In the genomic region with DNA sequence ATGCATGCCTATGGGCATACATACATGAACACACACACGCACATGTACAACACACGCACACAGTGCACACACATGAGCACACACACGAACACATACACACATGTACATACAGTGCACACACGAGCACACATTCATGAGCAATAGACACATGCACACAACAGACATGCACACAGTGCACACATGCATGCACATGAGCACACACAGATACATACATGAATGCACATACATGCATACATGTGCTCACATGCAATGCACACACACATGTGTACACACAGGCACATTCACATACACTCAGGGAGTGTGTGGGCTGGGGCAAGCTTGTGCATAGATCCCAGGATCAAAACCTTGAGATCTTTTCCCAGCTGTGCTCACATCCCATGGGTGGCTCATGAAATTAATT, we compare ENCODE assay signal across 2 cellular contexts.
TF ChIP-seq lines count a peak whose summit lies in the region.

No MANE protein-coding gene starts in this region.

TF ChIP-seq in IMR-90, 13 proteins besides CTCF, POLR2A, EP300 and RAD21:
- TF ChIP-seq ELK1 (IDR thresholded peaks at IDR 0.05; ENCODE audit: borderline replicate concordance, low read depth, low read length) (no peak), FOS (IDR thresholded peaks at IDR 0.05; ENCODE audit: low read depth, low read length) (no peak), BHLHE40 (IDR thresholded peaks at IDR 0.05; ENCODE audit: low read depth, low read length) (no peak), SMC3 (IDR thresholded peaks at IDR 0.05; ENCODE audit: low read depth, low read length) (no peak)

TF ChIP-seq in GM12878, 131 proteins besides CTCF, POLR2A, EP300 and RAD21:
- TF ChIP-seq BCL3 (IDR thresholded peaks at IDR 0.05; ENCODE audit: borderline replicate concordance, insufficient read depth, low read depth, low read length, poor library complexity, severe bottlenecking) (peak; percentile 61), SMAD5 (IDR thresholded peaks at IDR 0.05; ENCODE audit: low read depth) (no peak)
TF ChIP-seq in GM12878: peak in this region for 1.
